Comparison of ENCODE assay signal across 15 cellular contexts in the genomic region with DNA sequence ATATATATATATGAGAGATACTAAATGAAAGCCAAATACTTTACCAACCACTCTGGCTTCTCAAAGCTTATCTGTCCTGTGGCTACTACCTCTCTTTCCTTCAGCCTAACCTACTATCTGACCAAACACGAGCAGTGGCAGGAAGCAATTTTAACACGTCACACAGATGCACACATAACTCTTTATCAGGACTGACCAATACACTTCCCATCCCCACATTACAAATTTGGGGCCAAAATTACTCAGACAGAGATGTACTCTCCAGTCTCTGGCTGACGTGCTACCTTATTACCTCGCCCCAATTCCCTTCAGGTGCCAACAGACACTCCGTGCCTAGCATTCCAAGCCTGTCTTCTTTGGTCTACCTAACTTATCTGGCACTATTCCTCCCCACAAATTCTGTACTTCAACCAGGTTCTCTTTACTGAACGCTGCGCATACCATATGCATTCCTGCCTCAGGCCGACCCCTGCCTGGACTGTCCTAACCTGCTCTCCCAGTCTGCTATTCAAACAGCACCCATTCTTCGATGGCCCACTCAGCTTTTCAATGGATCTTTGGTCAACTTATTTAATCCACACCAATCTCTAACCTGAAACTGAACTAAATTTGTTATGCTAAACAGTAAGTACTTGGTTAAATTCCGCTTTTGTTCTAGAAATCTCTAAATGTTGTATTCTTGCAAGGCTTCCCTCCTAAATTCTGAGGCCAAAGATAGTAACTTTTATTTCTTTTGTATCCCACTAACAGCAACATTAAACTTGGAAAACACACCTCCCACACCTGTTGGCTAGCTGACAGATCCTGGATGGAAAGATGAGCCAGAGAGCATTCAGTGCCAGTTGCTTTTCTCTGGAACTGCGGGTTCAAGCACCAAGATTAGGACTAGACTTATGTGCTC. TPM values are rescaled to one million over a fixed set of nuclear protein-coding genes. Genes with fewer than 3 reads are reported as not detected.
DNase-seq lines count a peak whose midpoint lies in the region; ATAC-seq and TF ChIP-seq lines count a peak whose summit lies in the region.
"Had no signal": no experiment of that assay in that cellular context is flagged by ENCODE, and none has a peak within 500 bp of the region (broad histone marks: within the 10 kb centered on the region; RNA-seq: fewer than 3 reads in every experiment).

No MANE protein-coding gene starts in this region.

- H3K9me3 Mint-ChIP-seq in endodermal cell: no peaks in the 10 kb centered on the region
- H3K9me3 Mint-ChIP-seq: activated CD4-positive, alpha-beta memory T cell treated with anti-CD3 and anti-CD28 coated beads, Interleukin-2, amount 10 ng/mL, durations not matched to agents 7 days and 5 days; CD4-positive, CD25-positive, alpha-beta regulatory T cell; natural killer cell treated with Interleukin-12 subunit alpha and Interleukin-12 subunit beta and Interleukin-15 and Interleukin-18, amount 100 ng/mL, for 72 hours had no signal

- H3K36me3 Mint-ChIP-seq in endodermal cell (ENCODE audit: low read depth): peaks cover under 1% of the 10 kb centered on the region
- H3K36me3 Mint-ChIP-seq: natural killer cell treated with Interleukin-12 subunit alpha and Interleukin-12 subunit beta and Interleukin-15 and Interleukin-18, amount 100 ng/mL, for 72 hours had no signal

- TF ChIP-seq POLR2A in Peyer's patch (IDR thresholded peaks at IDR 0.05) (no peak), esophagus muscularis mucosa (IDR thresholded peaks at IDR 0.05; ENCODE audit: low read depth) (no peak)

- no peak overlapping the region for H3K27ac ChIP-seq in endodermal cell (ENCODE audit: low read depth, low read length)
- H3K27ac ChIP-seq in lower lobe of right lung: peak overlapping the region; percentile 27
- H3K27ac ChIP-seq in Peyer's patch: no peak overlapping the region
- no peak overlapping the region for H3K27ac ChIP-seq in esophagus muscularis mucosa (replicated peaks in 1 of 4)
- H3K27ac ChIP-seq: suprapubic skin had no signal

- DNase-seq in CMK (ENCODE audit: low read depth) (peak; percentile 84), NCI-H510A treated with DMSO at 0.1 percent for 48 hours (lab: John Stamatoyannopoulos, UW) (peak; percentile 66), endodermal cell (no peak), lower lobe of right lung (no peak), Peyer's patch (no peak), esophagus muscularis mucosa (ENCODE audit: extremely low spot score) (no peak), RPMI8226 (no peak)
- DNase-seq: activated CD4-positive, alpha-beta memory T cell treated with anti-CD3 and anti-CD28 coated beads, Interleukin-2, amount 10 ng/mL, durations not matched to agents 7 days and 5 days; CD4-positive, CD25-positive, alpha-beta regulatory T cell; MV-4-11; NK-92 treated with Interleukin-12 subunit alpha and Interleukin-12 subunit beta, amount 100 ng/mL, for 24 hours; retina had no signal

- peak overlapping the region; percentile 79 for H3K27ac Mint-ChIP-seq in endodermal cell
- H3K27ac Mint-ChIP-seq: activated CD4-positive, alpha-beta memory T cell treated with anti-CD3 and anti-CD28 coated beads, Interleukin-2, amount 10 ng/mL, durations not matched to agents 7 days and 5 days; CD4-positive, CD25-positive, alpha-beta regulatory T cell; natural killer cell treated with Interleukin-12 subunit alpha and Interleukin-12 subunit beta and Interleukin-15 and Interleukin-18, amount 100 ng/mL, for 72 hours had no signal

- H3K27me3 Mint-ChIP-seq in endodermal cell (ENCODE audit: insufficient read depth): no peaks in the 10 kb centered on the region
- H3K27me3 Mint-ChIP-seq: activated CD4-positive, alpha-beta memory T cell treated with anti-CD3 and anti-CD28 coated beads, Interleukin-2, amount 10 ng/mL, durations not matched to agents 7 days and 5 days; CD4-positive, CD25-positive, alpha-beta regulatory T cell; natural killer cell treated with Interleukin-12 subunit alpha and Interleukin-12 subunit beta and Interleukin-15 and Interleukin-18, amount 100 ng/mL, for 72 hours had no signal

- peak; percentile 89 to 91 for ATAC-seq in lower lobe of right lung
- ATAC-seq in HG02938 (IDR thresholded peaks at IDR 0.05; ENCODE audit: unreplicated experiment): no peak
- ATAC-seq: natural killer cell treated with Interleukin-12 subunit alpha and Interleukin-12 subunit beta and Interleukin-15 and Interleukin-18, amount 100 ng/mL, for 72 hours had no signal

- WGBS in endodermal cell (ENCODE audit: insufficient coverage in 1 of 2, insufficient read length in 1 of 2), 2 experiments: 87 to 94% methylated on average over 10 to 11 of the region's 11 CpGs
- WGBS in esophagus muscularis mucosa: 90% methylated on average over 11 of the region's 11 CpGs

- H3K4me3 ChIP-seq in endodermal cell (ENCODE audit: low read length) (no peak overlapping the region), lower lobe of right lung (no peak overlapping the region), Peyer's patch (no peak overlapping the region), esophagus muscularis mucosa (no peak overlapping the region)
- H3K4me3 ChIP-seq: suprapubic skin had no signal

- intact Hi-C loops in lower lobe of right lung (cut with DNase I): no loop called here
- intact Hi-C loops in esophagus muscularis mucosa (cut with DNase I): no loop called here

- H3K4me1 ChIP-seq in endodermal cell (ENCODE audit: control insufficient read depth, insufficient read depth, low read length) (no peaks in the 10 kb centered on the region), lower lobe of right lung (peaks cover 17% of the 10 kb centered on the region), Peyer's patch (no peaks in the 10 kb centered on the region), esophagus muscularis mucosa (peaks cover 0 to 28% (median 24%) of the 10 kb centered on the region in 4 donors)

- peaks cover 9% of the 10 kb centered on the region for H3K36me3 ChIP-seq in endodermal cell (ENCODE audit: control insufficient read depth, insufficient read depth, low read length)
- no peaks in the 10 kb centered on the region for H3K36me3 ChIP-seq in lower lobe of right lung
- no peaks in the 10 kb centered on the region for H3K36me3 ChIP-seq in Peyer's patch
- peaks cover 0 to 5% (median 0%) of the 10 kb centered on the region in 4 donors for H3K36me3 ChIP-seq in esophagus muscularis mucosa
- H3K36me3 ChIP-seq: suprapubic skin had no signal

- no peaks in the 10 kb centered on the region for H3K27me3 ChIP-seq in endodermal cell (ENCODE audit: control insufficient read depth, insufficient read depth, low read length, poor library complexity, severe bottlenecking)
- no peaks in the 10 kb centered on the region for H3K27me3 ChIP-seq in lower lobe of right lung (ENCODE audit: low read depth)
- no peaks in the 10 kb centered on the region for H3K27me3 ChIP-seq in Peyer's patch
- no peaks in the 10 kb centered on the region for H3K27me3 ChIP-seq in esophagus muscularis mucosa
- H3K27me3 ChIP-seq: suprapubic skin had no signal

- TF ChIP-seq CTCF in endodermal cell (conservative IDR thresholded peaks at IDR 0.05) (no peak), lower lobe of right lung (IDR thresholded peaks at IDR 0.05) (no peak), Peyer's patch (IDR thresholded peaks at IDR 0.05) (no peak), esophagus muscularis mucosa (IDR thresholded peaks at IDR 0.05) (no peak)

- no peak overlapping the region for H3K9ac ChIP-seq in endodermal cell (ENCODE audit: extremely low read depth, low read length, poor library complexity, severe bottlenecking)

- H3K9me3 ChIP-seq in endodermal cell (ENCODE audit: control insufficient read depth, low read length) (no peaks in the 10 kb centered on the region), lower lobe of right lung (no peaks in the 10 kb centered on the region), Peyer's patch (no peaks in the 10 kb centered on the region), esophagus muscularis mucosa (no peaks in the 10 kb centered on the region)
- H3K9me3 ChIP-seq: suprapubic skin had no signal

- H3K4me3 Mint-ChIP-seq in endodermal cell: peak overlapping the region; percentile 8
- H3K4me3 Mint-ChIP-seq: activated CD4-positive, alpha-beta memory T cell treated with anti-CD3 and anti-CD28 coated beads, Interleukin-2, amount 10 ng/mL, durations not matched to agents 7 days and 5 days; CD4-positive, CD25-positive, alpha-beta regulatory T cell; natural killer cell treated with Interleukin-12 subunit alpha and Interleukin-12 subunit beta and Interleukin-15 and Interleukin-18, amount 100 ng/mL, for 72 hours had no signal

- no peak for TF ChIP-seq EP300 in esophagus muscularis mucosa (IDR thresholded peaks at IDR 0.05)

- peaks cover 49% of the 10 kb centered on the region for H3K4me1 Mint-ChIP-seq in endodermal cell
- H3K4me1 Mint-ChIP-seq: activated CD4-positive, alpha-beta memory T cell treated with anti-CD3 and anti-CD28 coated beads, Interleukin-2, amount 10 ng/mL, durations not matched to agents 7 days and 5 days had no signal

RNA-seq across cellular contexts. Expression of a gene that starts 27.9 kb away (rescaled TPM):
- 100 to 1,000 TPM; 159 to 179 TPM for total RNA-seq in endodermal cell
- 120 TPM for polyA plus RNA-seq in endodermal cell (2013, experiment 1 of 2)
- polyA plus RNA-seq in endodermal cell (2013, experiment 2 of 2): 97.7 TPM
- 88.5 TPM for total RNA-seq in lower lobe of right lung
- 100 to 1,000 TPM in 3 of 4 donors, 10 to 100 TPM in 1; 98.5 to 528 (median 110) TPM for total RNA-seq in Peyer's patch
- total RNA-seq in esophagus muscularis mucosa: 100 to 1,000 TPM; 133 to 212 (median 168) TPM

Comparison
In these comparisons a context has a peak if more than half of its experiments do, and no peak if none do; other contexts are left out.
1. DNase-seq: peak in CMK (single experiment) and NCI-H510A treated with DMSO at 0.1 percent for 48 hours (single experiment); none in endodermal cell (single experiment), lower lobe of right lung (single experiment), Peyer's patch (0 of 3), esophagus muscularis mucosa (single experiment) and RPMI8226 (single experiment).